In genomic region chr5:160315968-160316367, GRCh38 we compare ENCODE assay signal across 12 cellular contexts. TPM values are rescaled to one million over a fixed set of nuclear protein-coding genes. Genes with fewer than 3 reads are reported as not detected.
A peak's percentile ranks its signal among the peaks of the same experiment; 100 is the strongest.
DNase-seq lines count a peak whose midpoint lies in the region; ATAC-seq, FAIRE-seq and TF ChIP-seq lines count a peak whose summit lies in the region.
"Had no signal": no experiment of that assay in that cellular context is flagged by ENCODE, and none has a peak within 500 bp of the region (broad histone marks: within the 10 kb centered on the region; RNA-seq: fewer than 3 reads in every experiment).

No MANE protein-coding gene starts in this region.

- no peak for TF ChIP-seq CTCF in RWPE1 (conservative IDR thresholded peaks at IDR 0.05; ENCODE audit: low read depth)
- no peak for TF ChIP-seq CTCF in keratinocyte (optimal IDR thresholded peaks at IDR 0.05 in 1 of 3, IDR thresholded peaks at IDR 0.05 in 1 of 3, conservative IDR thresholded peaks at IDR 0.05 in 1 of 3; ENCODE audit: extremely low read depth in 1 of 3, insufficient read depth in 2 of 3, low read length in 3 of 3)

- peaks cover 29 to 43% (median 36%) of the 10 kb centered on the region in 11 experiments for H3K27me3 ChIP-seq in BLaER1 treated with 17β-estradiol and CSF1 and Interleukin-3, amounts not matched to agents 10 nM and 100 nM
- H3K27me3 ChIP-seq in keratinocyte (ENCODE audit: control insufficient read depth, extremely low read depth, insufficient read depth, low read length) = peaks cover 21% of the 10 kb centered on the region

- H3K36me3 ChIP-seq in BLaER1 treated with 17β-estradiol and CSF1 and Interleukin-3, amounts not matched to agents 10 nM and 100 nM = no peaks in the 10 kb centered on the region; a peak in 1 of 22 replicates
- H3K36me3 ChIP-seq in keratinocyte (ENCODE audit: control insufficient read depth in 2 of 2, extremely low read depth in 1 of 2, insufficient read depth in 2 of 2, low read length in 2 of 2) = no peaks in the 10 kb centered on the region
- H3K36me3 ChIP-seq: esophagus squamous epithelium had no signal

- H3K4me1 ChIP-seq in BLaER1 treated with 17β-estradiol and CSF1 and Interleukin-3, amounts not matched to agents 10 nM and 100 nM = peaks cover 10 to 69% (median 31%) of the 10 kb centered on the region in 10 experiments; a peak in 19 of 20 replicates
- peaks cover 12% of the 10 kb centered on the region for H3K4me1 ChIP-seq in keratinocyte (ENCODE audit: control insufficient read depth, extremely low read depth, insufficient read depth, low read length)

- POLR2A ChIA-PET in RWPE1 (lab: Yijun Ruan, JAX; ENCODE audit: low non-redundant PET) = interaction anchor here (0.6 kb wide), 1 partner anchor 557 kb away, joined by 4 read pairs; no protein-coding TSS in a partner anchor

- peak; percentile 87 for FAIRE-seq in keratinocyte (lab: Jason Lieb, UNC)

- H3K9ac ChIP-seq in BLaER1 treated with 17β-estradiol and CSF1 and Interleukin-3, amounts not matched to agents 10 nM and 100 nM = no peak overlapping the region
- H3K9ac ChIP-seq in keratinocyte (ENCODE audit: control insufficient read depth, extremely low read depth, insufficient read depth, low read length) = no peak overlapping the region

- no peaks in the 10 kb centered on the region for H3K9me1 ChIP-seq in keratinocyte (ENCODE audit: control insufficient read depth, extremely low read depth, insufficient read depth, low read length)

- no peaks in the 10 kb centered on the region for H3K79me2 ChIP-seq in keratinocyte (ENCODE audit: control insufficient read depth, insufficient read depth, low read length)

- DNase-seq in HS-5 (ENCODE audit: low read depth) (peak; percentile 57), RWPE1 (ENCODE audit: low spot score) (peak; percentile 87), keratinocyte (ENCODE audit: low read depth, low spot score) (peak; percentile 60), OCI-M2 (lab: John Stamatoyannopoulos, UW; ENCODE audit: unreplicated experiment) (no peak)
- DNase-seq in activated naive CD4-positive, alpha-beta T cell (lab: John Stamatoyannopoulos, UW) = no peak
- no peak for DNase-seq in effector CD8-positive, alpha-beta T cell (lab: John Stamatoyannopoulos, UW)
- DNase-seq: activated CD8-positive, alpha-beta memory T cell treated with anti-CD3 and anti-CD28 coated beads, Interleukin-2, amount 50 U/mL, for 4 hours; esophagus squamous epithelium; naive thymus-derived CD8-positive, alpha-beta T cell; NCI-H446 treated with DMSO at 0.1 percent for 48 hours had no signal

- no peak for ATAC-seq in GM19395 (IDR thresholded peaks at IDR 0.05; ENCODE audit: unreplicated experiment)
- ATAC-seq: naive thymus-derived CD8-positive, alpha-beta T cell had no signal

- H4K20me1 ChIP-seq in BLaER1 treated with 17β-estradiol and CSF1 and Interleukin-3, amounts not matched to agents 10 nM and 100 nM = peaks cover 0 to 2% (median 0%) of the 10 kb centered on the region in 11 experiments; a peak in 1 of 22 replicates
- H4K20me1 ChIP-seq in keratinocyte (ENCODE audit: control insufficient read depth, extremely low read depth, insufficient read depth, low read length) = no peaks in the 10 kb centered on the region

- H3K4me3 ChIP-seq in BLaER1 treated with 17β-estradiol and CSF1 and Interleukin-3, amounts not matched to agents 10 nM and 100 nM = no peak overlapping the region
- H3K4me3 ChIP-seq in keratinocyte (ENCODE audit: control insufficient read depth in 2 of 3, extremely low read depth in 1 of 3, insufficient read depth in 2 of 3, low read depth in 1 of 3, low read length in 3 of 3) = no peak overlapping the region
- H3K4me3 ChIP-seq: esophagus squamous epithelium had no signal

- dilution Hi-C loops in keratinocyte (cut with MboI; ENCODE audit: extremely low pct_ligation_motif_present, low sequenced_read_pairs) = no loop called here

- H3K9me3 ChIP-seq in BLaER1 treated with 17β-estradiol and CSF1 and Interleukin-3, amounts not matched to agents 10 nM and 100 nM (replicated peaks in 1 of 11) = no peaks in the 10 kb centered on the region
- H3K9me3 ChIP-seq in keratinocyte (ENCODE audit: control insufficient read depth, low read depth, low read length) = no peaks in the 10 kb centered on the region
- H3K9me3 ChIP-seq: esophagus squamous epithelium had no signal

- H2AFZ ChIP-seq in keratinocyte (ENCODE audit: control insufficient read depth, low read length) = no peak overlapping the region

- H3K4me2 ChIP-seq in BLaER1 treated with 17β-estradiol and CSF1 and Interleukin-3, amounts not matched to agents 10 nM and 100 nM = peak overlapping the region in 10 of 11 experiments; percentile 8 to 79 (median 55); a peak in 15 of 22 replicates
- H3K4me2 ChIP-seq in keratinocyte (ENCODE audit: control insufficient read depth, extremely low read depth, insufficient read depth, low read depth, low read length) = peak overlapping the region; percentile 60

- CTCF ChIA-PET in RWPE1 (lab: Yijun Ruan, JAX) = interaction anchor here (0.5 kb wide), 1 partner anchor 31 kb away, joined by 3 read pairs; no protein-coding TSS in a partner anchor

- H3K27ac ChIP-seq in BLaER1 treated with 17β-estradiol and CSF1 and Interleukin-3, amounts not matched to agents 10 nM and 100 nM = no peak overlapping the region
- H3K27ac ChIP-seq in RWPE1 (no peak overlapping the region), keratinocyte (ENCODE audit: control insufficient read depth, insufficient read depth, low read length) (peak overlapping the region; percentile 42)
- H3K27ac ChIP-seq: esophagus squamous epithelium had no signal

RNA-seq across cellular contexts. Expression of gene CCNJL, which starts 3.6 kb away (rescaled TPM):
- 1.6 to 4.2 TPM (median 2.1 TPM) in 3 replicates for polyA plus RNA-seq in keratinocyte
- not detected for polyA plus RNA-seq in keratinocyte (2011; ENCODE audit: low read depth)
- 2.6 and 4.2 TPM in 2 replicates for polyA plus RNA-seq in keratinocyte (2011; cell fraction: cytosol; rRNA removed)
- 2.6 and 3.5 TPM in 2 replicates for polyA plus RNA-seq in keratinocyte (2011; cell fraction: nucleus; rRNA removed)
- polyA plus RNA-seq in keratinocyte (2012; ENCODE audit: low replicate concordance) = 0.11 and 4.9 TPM in 2 replicates
- polyA minus RNA-seq in keratinocyte = 2.6 to 4.7 TPM (median 4.2 TPM) in 3 replicates
- 2.3 TPM for polyA minus RNA-seq in keratinocyte (2011; cell fraction: cytosol; rRNA and poly(A)+ RNA removed)
- polyA minus RNA-seq in keratinocyte (2011; cell fraction: nucleus; rRNA and poly(A)+ RNA removed) = 2.3 and 4.0 TPM in 2 replicates
- polyA plus RNA-seq: naive thymus-derived CD8-positive, alpha-beta T cell had no signal

RNA-seq across cellular contexts. Expression of gene C1QTNF2, which starts 54.5 kb away (rescaled TPM):
- polyA plus RNA-seq in keratinocyte = 0.03 to 0.07 TPM (median 0.05 TPM) in 3 replicates
- not detected for polyA plus RNA-seq in keratinocyte (2011; ENCODE audit: low read depth)
- not detected in 2 replicates for polyA plus RNA-seq in keratinocyte (2011; cell fraction: cytosol; rRNA removed)
- polyA plus RNA-seq in keratinocyte (2011; cell fraction: nucleus; rRNA removed) = 0.05 TPM in 1 of 2 replicates, not detected in the other
- polyA plus RNA-seq in keratinocyte (2012; ENCODE audit: low replicate concordance) = 0.07 TPM in 1 of 2 replicates, not detected in the other
- 0.33 TPM in 1 of 3 replicates, not detected in the others for polyA minus RNA-seq in keratinocyte
- polyA minus RNA-seq in keratinocyte (2011; cell fraction: cytosol; rRNA and poly(A)+ RNA removed) = not detected
- polyA minus RNA-seq in keratinocyte (2011; cell fraction: nucleus; rRNA and poly(A)+ RNA removed) = not detected in 2 replicates
- polyA plus RNA-seq: naive thymus-derived CD8-positive, alpha-beta T cell had no signal

Comparison
In these comparisons a context has a peak if more than half of its experiments do, and no peak if none do; other contexts are left out.
1. DNase-seq: peak in HS-5 (single experiment), RWPE1 (single experiment) and keratinocyte (single experiment); none in activated naive CD4-positive, alpha-beta T cell (0 of 4), effector CD8-positive, alpha-beta T cell (single experiment) and OCI-M2 (single experiment).